In genomic region chr7:47452295-47452694, GRCh38 we compare ENCODE assay signal across 10 cellular contexts.
A peak's percentile ranks its signal among the peaks of the same experiment; 100 is the strongest.
DNase-seq lines count a peak whose midpoint lies in the region; ATAC-seq and TF ChIP-seq lines count a peak whose summit lies in the region.
"Had no signal": no experiment of that assay in that cellular context is flagged by ENCODE, and none has a peak within 500 bp of the region (broad histone marks: within the 10 kb centered on the region; RNA-seq: fewer than 3 reads in every experiment).

No MANE protein-coding gene starts in this region.

- H3K4me1 ChIP-seq in heart left ventricle (peaks cover 0 to 57% (median 32%) of the 10 kb centered on the region in 12 donors), esophagus muscularis mucosa (peaks cover 35 to 60% (median 54%) of the 10 kb centered on the region in 4 donors), trophoblast cell (ENCODE audit: control insufficient read depth in 1 of 2, insufficient read depth in 2 of 2, low read length in 2 of 2) (peaks cover 30 to 34% of the 10 kb centered on the region in 2 experiments), uterus (peaks cover 8 to 10% of the 10 kb centered on the region in 2 donors), H9 (ENCODE audit: insufficient read depth, low read length) (no peaks in the 10 kb centered on the region)
- no peaks in the 10 kb centered on the region for H3K4me1 ChIP-seq in effector memory CD4-positive, alpha-beta T cell (ENCODE audit: control insufficient read depth, insufficient read depth, low read length, poor library complexity, severe bottlenecking)

- intact Hi-C loops in heart left ventricle (cut with DNase I), result loop anchor here in 3 of 10 donors (5.0 to 10.0 kb wide), 2 partner anchors 120 to 123 kb away; no protein-coding TSS in a partner anchor
- intact Hi-C loops in Right ventricle myocardium inferior (cut with DNase I), result no loop called here
- intact Hi-C loops in esophagus muscularis mucosa (cut with DNase I), result no loop called here
- intact Hi-C loops in uterus (cut with DNase I; ENCODE audit: low total_unique reads), result no loop called here

- no peak overlapping the region for H3K56ac ChIP-seq in H9 (ENCODE audit: insufficient read length, low read depth, low read length)

- H2AK5ac ChIP-seq in trophoblast cell (ENCODE audit: low read length), result peak overlapping the region; percentile 1
- no peak overlapping the region for H2AK5ac ChIP-seq in H9 (ENCODE audit: insufficient read length, low read length)

- H3K79me1 ChIP-seq in trophoblast cell (ENCODE audit: low read length) (peaks cover 27% of the 10 kb centered on the region), H9 (ENCODE audit: insufficient read depth, low read depth, low read length, poor library complexity, severe bottlenecking) (no peaks in the 10 kb centered on the region)

- no peak overlapping the region for H3K4me3 Mint-ChIP-seq in H9

- H3K27ac ChIP-seq in heart left ventricle, result peak overlapping the region; percentile 58 to 89 (median 83)
- peak overlapping the region; percentile 57 to 74 (median 69) for H3K27ac ChIP-seq in esophagus muscularis mucosa (replicated peaks in 1 of 4)
- no peak overlapping the region for H3K27ac ChIP-seq in trophoblast cell (ENCODE audit: low read depth, low read length)
- peak overlapping the region; percentile 80 to 83 for H3K27ac ChIP-seq in uterus
- H3K27ac ChIP-seq in H9 (ENCODE audit: insufficient read length, low read depth, low read length), result no peak overlapping the region
- H3K27ac ChIP-seq in effector memory CD4-positive, alpha-beta T cell (ENCODE audit: insufficient read depth, low read length, poor library complexity, severe bottlenecking), result no peak overlapping the region

- peaks cover 0 to 12% (median 0%) of the 10 kb centered on the region in 9 donors for H3K36me3 ChIP-seq in heart left ventricle
- no peaks in the 10 kb centered on the region for H3K36me3 ChIP-seq in esophagus muscularis mucosa
- peaks cover 28 to 39% of the 10 kb centered on the region in 2 experiments for H3K36me3 ChIP-seq in trophoblast cell (ENCODE audit: control insufficient read depth in 1 of 2, insufficient read depth in 2 of 2, low read length in 2 of 2)
- H3K36me3 ChIP-seq in uterus, result no peaks in the 10 kb centered on the region
- no peaks in the 10 kb centered on the region for H3K36me3 ChIP-seq in effector memory CD4-positive, alpha-beta T cell (ENCODE audit: control insufficient read depth, insufficient read depth, low read length)

- no peak overlapping the region for H3T11ph ChIP-seq in H9 (ENCODE audit: low read length)

- peak overlapping the region; percentile 15 for H4K12ac ChIP-seq in trophoblast cell (ENCODE audit: low read depth, low read length)

- no peak overlapping the region for H4K5ac ChIP-seq in H9 (ENCODE audit: insufficient read length, low read depth, low read length)

- no peak overlapping the region for H2BK20ac ChIP-seq in H9 (ENCODE audit: low read depth, low read length, poor library complexity, severe bottlenecking)

- WGBS in heart left ventricle, 4 donors, result 71 to 84% (median 75%) methylated on average over 3 of the region's 3 CpGs
- 72% methylated on average over 3 of the region's 3 CpGs for WGBS in esophagus muscularis mucosa
- no CpG with 5 or more reads among the region's 3 CpGs for WGBS in trophoblast cell (ENCODE audit: extremely low coverage, insufficient coverage, insufficient read length)
- whole genome bisulfite sequencing in H9 (ENCODE audit: extremely low coverage, insufficient read length, low lambda C conversion rate), result no CpG with 5 or more reads among the region's 3 CpGs

- no peak overlapping the region for H2BK15ac ChIP-seq in H9 (ENCODE audit: low read depth, low read length)

- peaks cover 14 to 45% of the 10 kb centered on the region in 2 experiments for H3K4me1 Mint-ChIP-seq in H9

- H2BK12ac ChIP-seq in trophoblast cell (ENCODE audit: low read length) (peak overlapping the region; percentile 42), H9 (ENCODE audit: insufficient read length, low read depth, low read length) (no peak overlapping the region)

- H3K9me3 ChIP-seq in heart left ventricle (no peaks in the 10 kb centered on the region), esophagus muscularis mucosa (no peaks in the 10 kb centered on the region), trophoblast cell (ENCODE audit: insufficient read depth, low read depth, low read length) (no peaks in the 10 kb centered on the region), uterus (no peaks in the 10 kb centered on the region), H9 (ENCODE audit: control insufficient read depth, low read depth, low read length) (no peaks in the 10 kb centered on the region)
- no peaks in the 10 kb centered on the region for H3K9me3 ChIP-seq in effector memory CD4-positive, alpha-beta T cell (ENCODE audit: control insufficient read depth, low read length)

- H2BK5ac ChIP-seq in trophoblast cell (ENCODE audit: low read depth, low read length, poor library complexity) (no peak overlapping the region), H9 (ENCODE audit: insufficient read length, low read length) (no peak overlapping the region)

- no peaks in the 10 kb centered on the region for H3K36me3 Mint-ChIP-seq in H9 (ENCODE audit: insufficient read depth in 1 of 3, low read depth in 3 of 3)

- H2AFZ ChIP-seq in trophoblast cell (ENCODE audit: insufficient read depth, low read length, poor library complexity) (no peak overlapping the region), H9 (ENCODE audit: low read length) (no peak overlapping the region)

- H3K27me3 Mint-ChIP-seq in H9 (ENCODE audit: low read depth), result peaks cover 8% of the 10 kb centered on the region

- H3K9me3 Mint-ChIP-seq in H9, result no peaks in the 10 kb centered on the region

- H3K27me3 ChIP-seq in heart left ventricle (no peaks in the 10 kb centered on the region), esophagus muscularis mucosa (no peaks in the 10 kb centered on the region), trophoblast cell (ENCODE audit: insufficient read depth, low read length) (no peaks in the 10 kb centered on the region), uterus (no peaks in the 10 kb centered on the region), H9 (ENCODE audit: insufficient read depth, low read length) (no peaks in the 10 kb centered on the region)
- no peaks in the 10 kb centered on the region for H3K27me3 ChIP-seq in effector memory CD4-positive, alpha-beta T cell (replicated peaks; ENCODE audit: control insufficient read depth, insufficient read depth, low read length, poor library complexity, severe bottlenecking)

- TF ChIP-seq CTCF in heart left ventricle (IDR thresholded peaks at IDR 0.05) (no peak), esophagus muscularis mucosa (IDR thresholded peaks at IDR 0.05) (no peak), uterus (IDR thresholded peaks at IDR 0.05) (no peak), H9 (conservative IDR thresholded peaks at IDR 0.05) (no peak)

- H3K23ac ChIP-seq in trophoblast cell (ENCODE audit: low read length), result no peak overlapping the region
- no peak overlapping the region for H3K23ac ChIP-seq in H9 (ENCODE audit: insufficient read length, low read depth, low read length)

- DNase-seq in heart left ventricle (no peak), Right ventricle myocardium inferior (ENCODE audit: missing footprints) (no peak), esophagus muscularis mucosa (ENCODE audit: extremely low spot score) (no peak), trophoblast cell (no peak), uterus (no peak), H9 (no peak), HuH-7 (ENCODE audit: low spot score) (no peak)
- DNase-seq in effector memory CD4-positive, alpha-beta T cell, result no peak
- DNase-seq: activated gamma-delta T cell; central memory CD4-positive, alpha-beta T cell had no signal

- H3K9ac ChIP-seq in trophoblast cell (ENCODE audit: low read length), result no peak overlapping the region
- H3K9ac ChIP-seq in H9 (ENCODE audit: extremely low read depth, insufficient read length, low read length), result no peak overlapping the region

- H3K4ac ChIP-seq in trophoblast cell (ENCODE audit: low read depth, low read length) (peak overlapping the region; percentile 76), H9 (ENCODE audit: low read depth, low read length) (no peak overlapping the region)

- no peaks in the 10 kb centered on the region for H3K23me2 ChIP-seq in H9 (ENCODE audit: insufficient read length, low read depth, low read length, poor library complexity, severe bottlenecking)

- H4K8ac ChIP-seq in trophoblast cell (ENCODE audit: low read depth, low read length) (no peak overlapping the region), H9 (replicated peaks; ENCODE audit: insufficient read length, low read depth, low read length) (no peak overlapping the region)

- peak in 2 of 4 donors; percentile 10 to 23 for ATAC-seq in heart left ventricle
- no peak for ATAC-seq in Right ventricle myocardium inferior

- H4K91ac ChIP-seq in trophoblast cell (ENCODE audit: low read depth, low read length) (peak overlapping the region; percentile 52), H9 (ENCODE audit: insufficient read length, low read depth, low read length) (no peak overlapping the region)

- no peak for TF ChIP-seq EP300 in esophagus muscularis mucosa (IDR thresholded peaks at IDR 0.05)

- H3K4me2 ChIP-seq in trophoblast cell (ENCODE audit: low read length) (no peak overlapping the region), H9 (ENCODE audit: insufficient read depth, insufficient read length, low read length) (no peak overlapping the region)

- H3K14ac ChIP-seq in trophoblast cell (ENCODE audit: low read length), result no peak overlapping the region
- no peak overlapping the region for H3K14ac ChIP-seq in H9 (ENCODE audit: insufficient read depth, low read length)

- H3K79me2 ChIP-seq in trophoblast cell (ENCODE audit: control insufficient read depth, insufficient read depth, low read length, poor library complexity) (peaks cover 18% of the 10 kb centered on the region), H9 (ENCODE audit: insufficient read depth, low read length) (no peaks in the 10 kb centered on the region)

- H3K4me3 ChIP-seq in heart left ventricle (peak overlapping the region in 11 of 12 donors; percentile 4 to 53 (median 38)), esophagus muscularis mucosa (peak overlapping the region in 2 of 4 donors; percentile 3 to 31), trophoblast cell (ENCODE audit: low read depth, low read length) (no peak overlapping the region), uterus (no peak overlapping the region)
- no peak overlapping the region for H3K4me3 ChIP-seq in effector memory CD4-positive, alpha-beta T cell (ENCODE audit: insufficient read depth, low read depth, low read length, poor library complexity, severe bottlenecking)

- TF ChIP-seq POLR2A in heart left ventricle (IDR thresholded peaks at IDR 0.05) (no peak), esophagus muscularis mucosa (IDR thresholded peaks at IDR 0.05; ENCODE audit: low read depth) (no peak), uterus (IDR thresholded peaks at IDR 0.05) (no peak)

- peak overlapping the region; percentile 34 for H3K18ac ChIP-seq in trophoblast cell (ENCODE audit: low read length)
- H3K18ac ChIP-seq in H9 (ENCODE audit: insufficient read length, low read depth, low read length), result no peak overlapping the region

- no peaks in the 10 kb centered on the region for H4K20me1 ChIP-seq in H9 (ENCODE audit: control insufficient read depth, insufficient read depth, insufficient read length)

- no peak overlapping the region for H3K27ac Mint-ChIP-seq in H9

- H2BK120ac ChIP-seq in trophoblast cell (ENCODE audit: insufficient read depth, low read length, poor library complexity) (no peak overlapping the region), H9 (ENCODE audit: low read depth, low read length, poor library complexity, severe bottlenecking) (no peak overlapping the region)

Comparison
In these comparisons a context has a peak if more than half of its experiments do, and no peak if none do; other contexts are left out.
1. H3K27ac ChIP-seq: peak in heart left ventricle (12 of 12), esophagus muscularis mucosa (4 of 4) and uterus (2 of 2); none in trophoblast cell (single experiment), H9 (single experiment) and effector memory CD4-positive, alpha-beta T cell (single experiment).
2. H3K4me3 ChIP-seq: peak in heart left ventricle (11 of 12); none in trophoblast cell (single experiment), uterus (0 of 2) and effector memory CD4-positive, alpha-beta T cell (single experiment).